8 cellular contexts compared by ENCODE assay signal in the genomic region with DNA sequence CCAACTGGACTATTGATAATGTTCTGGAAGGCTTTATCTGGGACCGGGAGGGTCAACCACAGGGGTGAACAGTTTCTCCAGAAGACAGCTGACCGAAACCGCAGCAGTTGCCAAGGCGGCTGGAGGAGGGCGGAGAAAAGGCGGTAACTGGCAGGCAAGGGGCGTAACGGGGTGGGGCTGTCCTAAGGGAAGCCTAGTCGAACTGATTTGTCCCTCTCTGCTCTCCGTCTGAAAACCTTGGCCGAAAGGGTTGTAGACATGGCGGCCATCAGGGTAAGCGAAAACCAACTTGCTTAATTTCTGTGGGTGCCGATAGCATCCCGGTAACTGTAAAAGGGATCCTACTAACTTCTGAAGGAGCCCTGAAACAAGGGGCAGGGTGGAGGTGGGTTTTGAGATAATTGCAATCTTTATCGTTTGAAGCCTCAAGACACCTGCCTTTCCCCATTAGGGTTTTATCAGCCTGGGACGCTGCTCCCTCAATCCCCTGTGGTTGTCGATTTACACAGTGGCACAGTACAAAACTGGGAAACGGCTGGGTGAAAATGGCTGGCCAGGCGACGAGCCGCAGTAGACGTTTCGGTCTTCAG. TPM values are rescaled to one million over a fixed set of nuclear protein-coding genes. Genes with fewer than 3 reads are reported as not detected.
A peak's percentile ranks its signal among the peaks of the same experiment; 100 is the strongest.
DNase-seq lines count a peak whose midpoint lies in the region; ATAC-seq and TF ChIP-seq lines count a peak whose summit lies in the region.

A gene with protein sequence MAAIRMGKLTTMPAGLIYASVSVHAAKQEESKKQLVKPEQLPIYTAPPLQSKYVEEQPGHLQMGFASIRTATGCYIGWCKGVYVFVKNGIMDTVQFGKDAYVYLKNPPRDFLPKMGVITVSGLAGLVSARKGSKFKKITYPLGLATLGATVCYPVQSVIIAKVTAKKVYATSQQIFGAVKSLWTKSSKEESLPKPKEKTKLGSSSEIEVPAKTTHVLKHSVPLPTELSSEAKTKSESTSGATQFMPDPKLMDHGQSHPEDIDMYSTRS (plus strand): TSS at position 223 of the 590 bp plus-strand sequence. CDS start 36 bp downstream, at position 259.

- H3K4me1 Mint-ChIP-seq in WTC11, result no peaks in the 10 kb centered on the region; the same call in 1 of the 2 replicates

- no peaks in the 10 kb centered on the region for H3K9me3 Mint-ChIP-seq in WTC11

- peak within 1 kb of the TSS; percentile 93 for H3K27ac Mint-ChIP-seq in WTC11

- no peak for TF ChIP-seq CTCF in WTC11 (IDR thresholded peaks at IDR 0.05)

- H3K4me3 Mint-ChIP-seq in WTC11, result peak within 1 kb of the TSS; percentile 87

- POLR2A ChIA-PET in WTC11 (lab: Charles Lee), result interaction anchor here (0.7 to 1.1 kb wide), 2 partner anchors 11 to 47 kb away, joined by 3 read pairs; no protein-coding TSS in a partner anchor

- no peak within 1 kb of the TSS for H3K27ac ChIP-seq in caudate nucleus (ENCODE audit: low read depth, low read length)

- H3K36me3 Mint-ChIP-seq in WTC11, result no peaks in the 10 kb centered on the region

- in situ Hi-C loops in ACHN (cut with HindIII; ENCODE audit: low pct_ligation_motif_present, low pct_unique_long_range_greater_than_20kb, low sequenced_read_pairs), result no loop called here

- peak; percentile 82 for DNase-seq in ACHN
- peak; percentile 92 for DNase-seq in NCI-H2227 (lab: John Stamatoyannopoulos, UW; ENCODE audit: unreplicated experiment)
- peak; percentile 84 for DNase-seq in WTC11 (ENCODE audit: low spot score)
- peak in 60 of 61 donors; percentile 1 to 89 (median 64) for DNase-seq in caudate nucleus (lab: John Stamatoyannopoulos, UW)
- DNase-seq in iris pigment epithelial cell (ENCODE audit: low read depth), result peak; percentile 93
- peak; percentile 50 to 72 for DNase-seq in stimulated activated CD4-positive, alpha-beta T cell treated with anti-CD3 and anti-CD28 coated beads, Interleukin-12 subunit alpha, Interleukin-12 subunit beta, amount 100 ng/mL, for 24 hours (ENCODE audit: low read depth in 2 of 2)

- CTCF ChIA-PET in WTC11 (lab: Charles Lee), result no interaction called here

- no peaks in the 10 kb centered on the region for H3K27me3 Mint-ChIP-seq in WTC11 (ENCODE audit: low read depth)

- peak; percentile 91 for ATAC-seq in GM18873 (IDR thresholded peaks at IDR 0.05; ENCODE audit: low FRiP score, unreplicated experiment)
- peak; percentile 95 for ATAC-seq in HG03135 (IDR thresholded peaks at IDR 0.05; ENCODE audit: unreplicated experiment)
- peak; percentile 96 for ATAC-seq in WTC11

TF ChIP-seq in WTC11, 78 proteins besides CTCF, POLR2A, EP300 and RAD21:
- TF ChIP-seq, protein P1, sequence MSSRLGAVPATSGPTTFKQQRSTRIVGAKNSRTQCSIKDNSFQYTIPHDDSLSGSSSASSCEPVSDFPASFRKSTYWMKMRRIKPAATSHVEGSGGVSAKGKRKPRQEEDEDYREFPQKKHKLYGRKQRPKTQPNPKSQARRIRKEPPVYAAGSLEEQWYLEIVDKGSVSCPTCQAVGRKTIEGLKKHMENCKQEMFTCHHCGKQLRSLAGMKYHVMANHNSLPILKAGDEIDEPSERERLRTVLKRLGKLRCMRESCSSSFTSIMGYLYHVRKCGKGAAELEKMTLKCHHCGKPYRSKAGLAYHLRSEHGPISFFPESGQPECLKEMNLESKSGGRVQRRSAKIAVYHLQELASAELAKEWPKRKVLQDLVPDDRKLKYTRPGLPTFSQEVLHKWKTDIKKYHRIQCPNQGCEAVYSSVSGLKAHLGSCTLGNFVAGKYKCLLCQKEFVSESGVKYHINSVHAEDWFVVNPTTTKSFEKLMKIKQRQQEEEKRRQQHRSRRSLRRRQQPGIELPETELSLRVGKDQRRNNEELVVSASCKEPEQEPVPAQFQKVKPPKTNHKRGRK (CRISPR knock-in tag; IDR thresholded peaks at IDR 0.05; ENCODE audit: borderline replicate concordance), result no peak
- TF ChIP-seq ZNF121 (CRISPR knock-in tag; IDR thresholded peaks at IDR 0.05), result peak; percentile 27; the same call in 1 of the 2 replicates
- TF ChIP-seq SP1 (CRISPR knock-in tag; conservative IDR thresholded peaks at IDR 0.05), result 0 out of 2 replicates have a peak, but pooled peaks have one; percentile 20
- 0 out of 2 replicates have a peak, but pooled peaks have one; percentile 19 for TF ChIP-seq FOXK1 (CRISPR knock-in tag; IDR thresholded peaks at IDR 0.05)
TF ChIP-seq in WTC11: peak in this region for 3.

RNA-seq across cellular contexts. Expression of the gene that starts here (rescaled TPM):
- total RNA-seq in WTC11 (2021), result 14.4 to 15.9 TPM (median 15.0 TPM) in 3 replicates
